ENCODE assay signal across 8 cellular contexts in the genomic region with DNA sequence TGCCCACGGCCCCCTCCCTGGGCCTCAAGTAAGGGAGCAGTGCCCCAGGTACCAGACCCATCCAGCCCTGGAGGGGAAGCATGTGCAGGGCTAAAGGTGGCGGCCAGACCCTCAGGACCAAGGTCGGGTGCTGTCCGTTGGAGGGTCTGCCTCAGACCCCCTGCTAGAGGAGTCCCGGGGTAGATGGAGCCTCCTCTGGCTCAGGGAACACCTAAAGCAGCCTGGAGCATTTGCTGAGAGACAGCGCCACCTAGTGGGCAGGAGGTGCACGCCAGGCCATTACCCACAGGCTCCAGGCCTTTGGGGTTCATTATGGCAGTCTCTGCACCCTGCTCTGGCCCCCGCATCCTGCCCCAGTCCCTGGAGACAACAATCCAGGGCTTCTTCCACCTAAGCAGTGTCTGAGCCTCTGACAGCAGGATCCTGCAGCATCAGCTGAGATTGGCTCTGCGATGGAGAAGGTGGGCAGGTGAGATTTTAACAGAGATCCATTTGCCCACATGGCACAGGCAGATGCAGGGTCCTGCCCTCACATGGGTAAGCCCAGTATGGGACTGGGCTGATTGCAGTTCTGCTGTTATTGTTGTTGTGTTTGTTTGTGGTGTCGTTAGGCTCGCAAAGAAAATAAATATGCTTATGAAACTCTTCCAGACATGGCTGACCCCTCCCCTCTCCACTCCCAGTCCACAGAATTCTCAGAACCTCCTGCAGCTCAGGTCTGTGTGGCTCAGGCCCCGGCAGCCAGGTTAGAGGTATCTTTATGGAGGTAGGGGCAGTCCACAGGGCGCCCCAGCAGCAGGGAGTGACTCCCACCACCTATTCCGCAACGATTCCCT. TPM values are rescaled to one million over a fixed set of nuclear protein-coding genes. Genes with fewer than 3 reads are reported as not detected.
DNase-seq lines count a peak whose midpoint lies in the region; ATAC-seq, FAIRE-seq and TF ChIP-seq lines count a peak whose summit lies in the region.

No MANE protein-coding gene starts in this region.

- FAIRE-seq in D721Med (lab: Jason Lieb, UNC) = no peak

- intact Hi-C loops in left colon (cut with DNase I, micrococcal nuclease) = loop anchor here (5.0 to 10.0 kb wide), 3 partner anchors 83 to 243 kb away; no protein-coding TSS in a partner anchor

- ATAC-seq in left colon (peak; percentile 84), HG03378 (IDR thresholded peaks at IDR 0.05; ENCODE audit: unreplicated experiment) (no peak)

- no peak overlapping the region for H3K4me3 ChIP-seq in H7 (ENCODE audit: insufficient read depth, low read depth, low read length)

- peaks cover 3% of the 10 kb centered on the region for H3K36me3 ChIP-seq in H7 (replicated peaks; ENCODE audit: control insufficient read depth, insufficient read depth, low read length)

- DNase-seq in D721Med (ENCODE audit: insufficient read length, low spot score) = peak; percentile 45
- peak; percentile 94 for DNase-seq in H7
- DNase-seq in NCI-H2196 (lab: John Stamatoyannopoulos, UW; ENCODE audit: unreplicated experiment) = peak; percentile 82
- peak; percentile 84 for DNase-seq in activated CD4-positive, alpha-beta T cell treated with anti-CD3 and anti-CD28 coated beads for 1 hour
- DNase-seq in central memory CD4-positive, alpha-beta T cell = peak; percentile 77
- DNase-seq in left colon = peak; percentile 61 to 89
- peak; percentile 77 to 88 for DNase-seq in stimulated activated CD4-positive, alpha-beta T cell treated with anti-CD3 and anti-CD28 coated beads, Interleukin-4, amount 100 ng/mL, for 4 hours

- no peaks in the 10 kb centered on the region for H3K27me3 ChIP-seq in H7 (ENCODE audit: control insufficient read depth, insufficient read depth, low read length)

- peak; percentile 95 for TF ChIP-seq CTCF in D721Med (IDR thresholded peaks at IDR 0.05; ENCODE audit: insufficient read depth, missing control alignments)

RNA-seq across cellular contexts. Expression of a gene that starts 42.4 kb away (rescaled TPM):
- total RNA-seq in H7 (2014; rRNA removed; shearing (Covaris generic)) = 78.8 and 80.7 TPM in 2 replicates
- 10 to 100 TPM; 25.7 to 30.9 TPM for total RNA-seq in left colon

RNA-seq across cellular contexts. Expression of a gene that starts 43.9 kb away (rescaled TPM):
- 100 and 127 TPM in 2 replicates for total RNA-seq in H7 (2014; rRNA removed; shearing (Covaris generic))
- total RNA-seq in left colon = 100 to 1,000 TPM; 235 to 251 TPM
